ENCODE assay signal across 24 cellular contexts in genomic region chr14:44135972-44136371, GRCh38.
DNase-seq lines count a peak whose midpoint lies in the region; ATAC-seq and TF ChIP-seq lines count a peak whose summit lies in the region.
"Had no signal": no experiment of that assay in that cellular context is flagged by ENCODE, and none has a peak within 500 bp of the region (broad histone marks: within the 10 kb centered on the region; RNA-seq: fewer than 3 reads in every experiment).

No MANE protein-coding gene starts in this region.

- no peak overlapping the region for H4K91ac ChIP-seq in neuronal stem cell (ENCODE audit: low read depth, low read length, poor library complexity)

- peaks cover 5 to 6% (median 6%) of the 10 kb centered on the region in 3 donors for H3K4me1 Mint-ChIP-seq in IgD-negative memory B cell
- H3K4me1 Mint-ChIP-seq: endodermal cell, neural crest cell had no signal

- no peak overlapping the region for H3K18ac ChIP-seq in neuronal stem cell (ENCODE audit: low read length)

- H3K4me1 ChIP-seq in RWPE2 (ENCODE audit: insufficient read depth, poor library complexity, severe bottlenecking) = no peaks in the 10 kb centered on the region
- no peaks in the 10 kb centered on the region for H3K4me1 ChIP-seq in neuronal stem cell (ENCODE audit: control insufficient read depth in 2 of 2, insufficient read depth in 1 of 2, low read depth in 1 of 2, low read length in 2 of 2)
- H3K4me1 ChIP-seq: adrenal gland, BE2C, Caco-2, colonic mucosa, lower lobe of right lung, upper lobe of left lung had no signal

- H2BK15ac ChIP-seq in neuronal stem cell (ENCODE audit: low read length) = no peak overlapping the region

- H2BK12ac ChIP-seq in neuronal stem cell (ENCODE audit: low read length) = no peak overlapping the region

- H3K27me3 Mint-ChIP-seq in IgD-negative memory B cell = no peaks in the 10 kb centered on the region
- H3K27me3 Mint-ChIP-seq: activated T-cell treated with anti-CD3 and anti-CD28 coated beads, Interleukin-2, amount 50 U/mL, for 24 hours; progenitor cell of endocrine pancreas had no signal

- H3K79me1 ChIP-seq in neuronal stem cell (ENCODE audit: low read depth, low read length) = no peaks in the 10 kb centered on the region

- H3K27ac ChIP-seq in RWPE2 (ENCODE audit: poor library complexity, severe bottlenecking) (no peak overlapping the region), neuronal stem cell (replicated peaks; ENCODE audit: low read length) (no peak overlapping the region)
- H3K27ac ChIP-seq: adrenal gland, colonic mucosa, lower lobe of right lung, upper lobe of left lung had no signal

- peak; percentile 3 for DNase-seq in NCI-H2029 (lab: John Stamatoyannopoulos, UW)
- no peak for DNase-seq in NCI-H2029 treated with DMSO at 0.1 percent for 48 hours (lab: John Stamatoyannopoulos, UW)
- DNase-seq in RWPE2 (ENCODE audit: low spot score) = no peak
- DNase-seq in NCI-H446 (lab: John Stamatoyannopoulos, UW) = no peak
- DNase-seq in GM03348 (ENCODE audit: low spot score) = no peak
- no peak for DNase-seq in neuronal stem cell (ENCODE audit: low spot score)
- DNase-seq: 8988T; activated CD8-positive, alpha-beta memory T cell treated with anti-CD3 and anti-CD28 coated beads for 24 hours; activated T-cell treated with anti-CD3 and anti-CD28 coated beads, Interleukin-2, amount 50 U/mL, for 24 hours; adrenal gland; BE2C; Caco-2; colonic mucosa; endodermal cell; lower lobe of right lung; NCI-H1417; NCI-H510A treated with DMSO at 0.1 percent for 48 hours; NK-92 treated with Interleukin-12 subunit alpha and Interleukin-12 subunit beta, amount 100 ng/mL, for 24 hours; upper lobe of left lung had no signal

- H3K27ac Mint-ChIP-seq in IgD-negative memory B cell = no peak overlapping the region
- H3K27ac Mint-ChIP-seq: activated T-cell treated with anti-CD3 and anti-CD28 coated beads, Interleukin-2, amount 50 U/mL, for 24 hours; endodermal cell; progenitor cell of endocrine pancreas had no signal

- ATAC-seq in HG02623 (IDR thresholded peaks at IDR 0.05; ENCODE audit: unreplicated experiment) (peak; percentile 58), RWPE2 (ENCODE audit: low read depth) (peak; percentile 33; the same call in 2 of the 3 replicates)
- ATAC-seq: lower lobe of right lung, Right ventricle myocardium inferior had no signal

- H2AK5ac ChIP-seq in neuronal stem cell (ENCODE audit: low read depth, low read length) = no peak overlapping the region

- H3K4me2 ChIP-seq in neuronal stem cell (ENCODE audit: insufficient read depth, low read length, poor library complexity, severe bottlenecking) = no peak overlapping the region

- H3K36me3 ChIP-seq in RWPE2 (ENCODE audit: low read depth) (no peaks in the 10 kb centered on the region), neuronal stem cell (replicated peaks in 1 of 2; ENCODE audit: control insufficient read depth in 2 of 2, insufficient read depth in 2 of 2, low read length in 2 of 2) (no peaks in the 10 kb centered on the region)
- H3K36me3 ChIP-seq: adrenal gland, BE2C, colonic mucosa, lower lobe of right lung, upper lobe of left lung had no signal

- H2BK5ac ChIP-seq in neuronal stem cell (ENCODE audit: low read length) = no peak overlapping the region

- H3K9me3 ChIP-seq in RWPE2 (ENCODE audit: severe bottlenecking) (no peaks in the 10 kb centered on the region), neuronal stem cell (replicated peaks in 1 of 2; ENCODE audit: control insufficient read depth in 2 of 2, insufficient read depth in 1 of 2, low read depth in 1 of 2, low read length in 2 of 2) (no peaks in the 10 kb centered on the region)
- H3K9me3 ChIP-seq: adrenal gland, BE2C, Caco-2, colonic mucosa, lower lobe of right lung, upper lobe of left lung had no signal

- H4K8ac ChIP-seq in neuronal stem cell (ENCODE audit: low read depth, low read length) = no peak overlapping the region

- H3K4me3 Mint-ChIP-seq in IgD-negative memory B cell = peak overlapping the region in 3 of 4 donors; percentile 41 to 59 (median 55)
- H3K4me3 Mint-ChIP-seq: activated T-cell treated with anti-CD3 and anti-CD28 coated beads, Interleukin-2, amount 50 U/mL, for 24 hours; endodermal cell; neural crest cell had no signal

- H3K9ac ChIP-seq in neuronal stem cell (ENCODE audit: low read depth, low read length, poor library complexity) = no peak overlapping the region

- WGBS in neuronal stem cell (ENCODE audit: extremely low coverage in 2 of 2, insufficient read length in 2 of 2, insufficient replicate concordance in 1 of 2), 2 donors = no CpG with 5 or more reads among the region's 5 CpGs

- H3K36me3 Mint-ChIP-seq in IgD-negative memory B cell = no peaks in the 10 kb centered on the region

- TF ChIP-seq CTCF in RWPE2 (IDR thresholded peaks at IDR 0.05; ENCODE audit: poor library complexity, severe bottlenecking) = no peak

- H3K4ac ChIP-seq in neuronal stem cell (ENCODE audit: low read length) = no peak overlapping the region

- H3K14ac ChIP-seq in neuronal stem cell (ENCODE audit: low read length) = no peak overlapping the region

- H3K9me3 Mint-ChIP-seq in IgD-negative memory B cell = no peaks in the 10 kb centered on the region
- H3K9me3 Mint-ChIP-seq: endodermal cell, neural crest cell had no signal

- no peak overlapping the region for H3K4me3 ChIP-seq in RWPE2 (ENCODE audit: severe bottlenecking)
- H3K4me3 ChIP-seq in neuronal stem cell (ENCODE audit: low read length in 2 of 2) = no peak overlapping the region
- H3K4me3 ChIP-seq: adrenal gland, colonic mucosa, lower lobe of right lung, upper lobe of left lung had no signal

- H3K27me3 ChIP-seq in RWPE2 (ENCODE audit: insufficient read depth, poor library complexity, severe bottlenecking) (peaks cover 13% of the 10 kb centered on the region), neuronal stem cell (ENCODE audit: control insufficient read depth in 3 of 3, insufficient read depth in 3 of 3, low read depth in 1 of 3, low read length in 3 of 3) (no peaks in the 10 kb centered on the region)
- H3K27me3 ChIP-seq: adrenal gland, BE2C, colonic mucosa, upper lobe of left lung had no signal

- H2AFZ ChIP-seq in neuronal stem cell (ENCODE audit: low read length) = no peak overlapping the region

- no peak overlapping the region for H2BK120ac ChIP-seq in neuronal stem cell (ENCODE audit: low read depth, low read length)

- no peak overlapping the region for H3K23ac ChIP-seq in neuronal stem cell (ENCODE audit: low read depth, low read length, poor library complexity)
